ENCODE assay signal across 1 cellular context in genomic region chr19:37466798-37467607, GRCh38.
TF ChIP-seq lines count a peak whose summit lies in the region.

ZNF569 (minus strand) TSS chr19:37467444; CDS start chr19:37444921, 22,523 bp downstream.

TF ChIP-seq in HEK293, 187 proteins besides CTCF, POLR2A, EP300 and RAD21 (continued from another document and continues in another):
- TF ChIP-seq ZNF280D (tag by site-specific recombination; IDR thresholded peaks at IDR 0.05) (peak; percentile 11; the same call in 1 of the 2 replicates), ZNF302 (tag by site-specific recombination; IDR thresholded peaks at IDR 0.05; ENCODE audit: low read depth) (no peak; the same call in none of the 2 replicates), ZNF501 (tag by site-specific recombination; IDR thresholded peaks at IDR 0.05) (peak; percentile 92), ZNF121 (tag by site-specific recombination; IDR thresholded peaks at IDR 0.05) (peak; percentile 7; the same call in 1 of the 2 replicates), KLF17 (tag by site-specific recombination; IDR thresholded peaks at IDR 0.05) (peak; percentile 88), ZBTB44 (tag by site-specific recombination; IDR thresholded peaks at IDR 0.05) (peak; percentile 14; the same call in 1 of the 2 replicates), TRIM28 (IDR thresholded peaks at IDR 0.05; ENCODE audit: borderline replicate concordance, low read length) (peak; percentile 96), ZNF274 (IDR thresholded peaks at IDR 0.05; ENCODE audit: low read length) (no peak), ZNF274 (tag by site-specific recombination; IDR thresholded peaks at IDR 0.05; ENCODE audit: borderline replicate concordance) (peak; percentile 49; the same call in 1 of the 2 replicates), BCL11B (tag by site-specific recombination; IDR thresholded peaks at IDR 0.05; ENCODE audit: low read depth) (0 out of 2 replicates have a peak, but pooled peaks have one; percentile 9), SP7 (tag by site-specific recombination; IDR thresholded peaks at IDR 0.05) (peak; percentile 91), ZNF324 (tag by site-specific recombination; IDR thresholded peaks at IDR 0.05) (peak; percentile 94), ZNF169 (tag by site-specific recombination; IDR thresholded peaks at IDR 0.05) (no peak), ZNF112 (tag by site-specific recombination; IDR thresholded peaks at IDR 0.05) (no peak), ZSCAN30 (tag by site-specific recombination; IDR thresholded peaks at IDR 0.05) (peak; percentile 96), ZBTB7A (tag by site-specific recombination; IDR thresholded peaks at IDR 0.05; ENCODE audit: low read depth) (0 out of 2 replicates have a peak, but pooled peaks have one; percentile 30), ZNF18 (tag by site-specific recombination; IDR thresholded peaks at IDR 0.05) (peak; percentile 93), ZNF548 (tag by site-specific recombination; IDR thresholded peaks at IDR 0.05) (peak; percentile 8; the same call in 1 of the 2 replicates), EGR2 (tag by site-specific recombination; IDR thresholded peaks at IDR 0.05; ENCODE audit: low read depth) (no peak; the same call in none of the 2 replicates), MZF1 (tag by site-specific recombination; IDR thresholded peaks at IDR 0.05; ENCODE audit: borderline replicate concordance) (peak; percentile 59), ZBTB20 (tag by site-specific recombination; IDR thresholded peaks at IDR 0.05) (peak; percentile 98), ZNF580 (tag by site-specific recombination; IDR thresholded peaks at IDR 0.05) (peak; percentile 88), ZNF19 (tag by site-specific recombination; IDR thresholded peaks at IDR 0.05; ENCODE audit: low read depth) (peak; percentile 59; the same call in 1 of the 2 replicates), ZNF513 (tag by site-specific recombination; IDR thresholded peaks at IDR 0.05) (0 out of 2 replicates have a peak, but pooled peaks have one; percentile 34), ZNF560 (tag by site-specific recombination; IDR thresholded peaks at IDR 0.05; ENCODE audit: borderline replicate concordance) (peak; percentile 79), SCRT2 (tag by site-specific recombination; IDR thresholded peaks at IDR 0.05) (peak; percentile 99), ZNF146 (tag by site-specific recombination; IDR thresholded peaks at IDR 0.05) (peak; percentile 44), ZNF785 (tag by site-specific recombination; IDR thresholded peaks at IDR 0.05) (peak; percentile 81), PATZ1 (tag by site-specific recombination; IDR thresholded peaks at IDR 0.05) (peak; percentile 99), ZNF133 (tag by site-specific recombination; IDR thresholded peaks at IDR 0.05) (no peak; the same call in 1 of the 2 replicates), SCRT1 (tag by site-specific recombination; IDR thresholded peaks at IDR 0.05; ENCODE audit: borderline replicate concordance) (peak; percentile 98), ZFP69B (tag by site-specific recombination; IDR thresholded peaks at IDR 0.05) (peak; percentile 40), ZNF777 (tag by site-specific recombination; IDR thresholded peaks at IDR 0.05; ENCODE audit: borderline replicate concordance) (peak; percentile 91; the same call in 1 of the 2 replicates), ZNF335 (tag by site-specific recombination; conservative IDR thresholded peaks at IDR 0.05) (peak; percentile 100), ZNF792 (tag by site-specific recombination; IDR thresholded peaks at IDR 0.05) (0 out of 2 replicates have a peak, but pooled peaks have one; percentile 60), INSM2 (tag by site-specific recombination; IDR thresholded peaks at IDR 0.05) (peak; percentile 74), KLF7 (tag by site-specific recombination; IDR thresholded peaks at IDR 0.05; ENCODE audit: borderline replicate concordance) (peak; percentile 61), KLF8 (tag by site-specific recombination; IDR thresholded peaks at IDR 0.05) (peak; percentile 95), ZBTB11 (tag by site-specific recombination; conservative IDR thresholded peaks at IDR 0.05; ENCODE audit: low read depth) (peak; percentile 100), ZNF221 (tag by site-specific recombination; IDR thresholded peaks at IDR 0.05; ENCODE audit: borderline replicate concordance) (peak; percentile 85), SALL2 (tag by site-specific recombination; IDR thresholded peaks at IDR 0.05; ENCODE audit: borderline replicate concordance) (0 out of 2 replicates have a peak, but pooled peaks have one; percentile 84), FEZF1 (tag by site-specific recombination; IDR thresholded peaks at IDR 0.05) (peak; percentile 97), SP2 (tag by site-specific recombination; IDR thresholded peaks at IDR 0.05) (peak; percentile 73), ZFHX2 (tag by site-specific recombination; conservative IDR thresholded peaks at IDR 0.05) (peak; percentile 66), ZSCAN4 (tag by site-specific recombination; IDR thresholded peaks at IDR 0.05) (peak; percentile 61; the same call in 1 of the 2 replicates)
